26 cellular contexts compared by ENCODE assay signal in genomic region chr20:21067255-21067654, GRCh38. TPM values are rescaled to one million over a fixed set of nuclear protein-coding genes. Genes with fewer than 3 reads are reported as not detected.
"Had no signal": no experiment of that assay in that cellular context is flagged by ENCODE, and none has a peak within 500 bp of the region (broad histone marks: within the 10 kb centered on the region; RNA-seq: fewer than 3 reads in every experiment).

No MANE protein-coding gene starts in this region.

- H3K4me3 ChIP-seq: esophagus muscularis mucosa, heart right ventricle, lower lobe of right lung, psoas muscle, skin epidermis, thoracic aorta, tibial nerve, upper lobe of left lung had no signal

- H3K36me3 ChIP-seq: esophagus muscularis mucosa, heart right ventricle, lower lobe of right lung, thoracic aorta, tibial nerve, upper lobe of left lung had no signal

- H3K4me1 ChIP-seq: esophagus muscularis mucosa, foreskin keratinocyte, heart right ventricle, lower lobe of right lung, psoas muscle, tibial nerve, upper lobe of left lung had no signal

- H3K9me3 ChIP-seq: esophagus muscularis mucosa, lower lobe of right lung, psoas muscle, thoracic aorta, upper lobe of left lung had no signal

- FAIRE-seq: endothelial cell of umbilical vein, urothelium cell line had no signal

- ATAC-seq: foreskin keratinocyte; heart right ventricle; left ventricle myocardium superior; lower lobe of right lung; naive thymus-derived CD8-positive, alpha-beta T cell; psoas muscle; right cardiac atrium; stimulated activated naive B cell treated with anti-CD40 and anti-IgM and Interleukin-4, amounts not matched to agents 10 μg/mL and 1 μg/mL and 100 μg/mL, for 72 hours had no signal

- DNase-seq: effector CD8-positive, alpha-beta T cell; endodermal cell; foreskin keratinocyte; glutamatergic neuron; heart right ventricle; hippocampal formation; islet precursor cell; left ventricle myocardium superior; lower lobe of right lung; naive thymus-derived CD8-positive, alpha-beta T cell; nephron progenitor cell; nucleus accumbens; posterior cingulate gyrus; psoas muscle; right cardiac atrium; stimulated activated CD4-positive, alpha-beta T cell treated with anti-CD3 and anti-CD28 coated beads, Interleukin-15, amount 100 ng/mL, for 24 hours; stimulated activated CD4-positive, alpha-beta T cell treated with anti-CD3 and anti-CD28 coated beads, Interleukin-2, amount 100 ng/mL, for 48 hours; stimulated activated naive B cell treated with anti-CD40 and anti-IgM and Interleukin-4, amounts not matched to agents 10 μg/mL and 1 μg/mL and 100 μg/mL, for 72 hours; upper lobe of left lung had no signal

- H3K27ac ChIP-seq: esophagus muscularis mucosa, foreskin keratinocyte, heart right ventricle, lower lobe of right lung, psoas muscle, skin epidermis, thoracic aorta, tibial nerve, upper lobe of left lung had no signal

RNA-seq across cellular contexts. Expression of gene LINC00237, which starts 38.9 kb away (rescaled TPM):
- polyA plus RNA-seq: endothelial cell of umbilical vein, fibroblast of lung, foreskin keratinocyte, heart right ventricle, psoas muscle, right cardiac atrium had no signal
